In genomic region chr6:1609662-1610496, GRCh38 we compare ENCODE assay signal across 8 cellular contexts.
DNase-seq lines count a peak whose midpoint lies in the region; ATAC-seq and TF ChIP-seq lines count a peak whose summit lies in the region.

TSS of gene FOXC1 (plus strand) at chr6:1609915. CDS start at chr6:1610446, 531 bp downstream.

- H3K4me1 ChIP-seq in OCI-LY3 (ENCODE audit: low read length) (peaks cover 32% of the 10 kb centered on the region), rectal smooth muscle tissue (ENCODE audit: control insufficient read depth, insufficient read depth, low read length) (peaks cover 3% of the 10 kb centered on the region)

- H3K9ac ChIP-seq in OCI-LY3 (ENCODE audit: low read length): peak within 1 kb of the TSS; percentile 96
- no peak within 1 kb of the TSS for H3K9ac ChIP-seq in rectal smooth muscle tissue (ENCODE audit: low read length)

- H3K79me2 ChIP-seq in OCI-LY3 (ENCODE audit: low read length): peaks cover 43% of the 10 kb centered on the region

- ATAC-seq in HG03045 (IDR thresholded peaks at IDR 0.05; ENCODE audit: unreplicated experiment) (peak; percentile 67), HG03469 (IDR thresholded peaks at IDR 0.05; ENCODE audit: unreplicated experiment) (no peak)

- no peaks in the 10 kb centered on the region for H3K9me3 ChIP-seq in OCI-LY3 (ENCODE audit: insufficient read depth, low read length)

- H2AFZ ChIP-seq in OCI-LY3 (ENCODE audit: low read depth, low read length): peak within 1 kb of the TSS; percentile 46; the same call in 1 of the 2 replicates

- peak within 1 kb of the TSS; percentile 67 for H3K27ac ChIP-seq in OCI-LY3 (ENCODE audit: low read length)
- no peak within 1 kb of the TSS for H3K27ac ChIP-seq in rectal smooth muscle tissue (ENCODE audit: low read depth, low read length)

- in situ Hi-C loops in astrocyte of the spinal cord (cut with HindIII; ENCODE audit: low sequenced_read_pairs): no loop called here

- H3K27me3 ChIP-seq in OCI-LY3 (ENCODE audit: low read depth, low read length) (no peaks in the 10 kb centered on the region), rectal smooth muscle tissue (ENCODE audit: control insufficient read depth, insufficient read depth, low read length) (peaks cover 66% of the 10 kb centered on the region)

- peak within 1 kb of the TSS; percentile 99 for H3K4me2 ChIP-seq in OCI-LY3 (ENCODE audit: low read length)

- no peaks in the 10 kb centered on the region for H4K20me1 ChIP-seq in OCI-LY3 (ENCODE audit: insufficient read depth, low read length)

- DNase-seq in AG20443 (ENCODE audit: low spot score): peak; percentile 98
- DNase-seq in GM12865 (ENCODE audit: low read depth): peak; percentile 78
- peak; percentile 96 for DNase-seq in astrocyte of the spinal cord (ENCODE audit: low read depth, low spot score)
- peak; percentile 99 for DNase-seq in hepatic stellate cell (ENCODE audit: low spot score)

- TF ChIP-seq CTCF in GM12865 (IDR thresholded peaks at IDR 0.05; ENCODE audit: insufficient read depth, low read depth, low read length, missing control alignments) (no peak), OCI-LY3 (IDR thresholded peaks at IDR 0.05; ENCODE audit: low read depth, low read length) (no peak), astrocyte of the spinal cord (IDR thresholded peaks at IDR 0.05; ENCODE audit: low read depth, low read length) (no peak)

- peaks cover 25% of the 10 kb centered on the region for H3K36me3 ChIP-seq in OCI-LY3 (replicated peaks; ENCODE audit: low read depth, low read length)
- no peaks in the 10 kb centered on the region for H3K36me3 ChIP-seq in rectal smooth muscle tissue (ENCODE audit: control insufficient read depth, insufficient read depth, low read length)

- H3K4me3 ChIP-seq in GM12865 (ENCODE audit: low read depth, low read length) (peak within 1 kb of the TSS; percentile 61), OCI-LY3 (ENCODE audit: low read length) (peak within 1 kb of the TSS; percentile 98), astrocyte of the spinal cord (ENCODE audit: low read depth, low read length) (peak within 1 kb of the TSS; percentile 57), rectal smooth muscle tissue (ENCODE audit: low read length) (peak within 1 kb of the TSS; percentile 69)
